9 cellular contexts compared by ENCODE assay signal in the genomic region with DNA sequence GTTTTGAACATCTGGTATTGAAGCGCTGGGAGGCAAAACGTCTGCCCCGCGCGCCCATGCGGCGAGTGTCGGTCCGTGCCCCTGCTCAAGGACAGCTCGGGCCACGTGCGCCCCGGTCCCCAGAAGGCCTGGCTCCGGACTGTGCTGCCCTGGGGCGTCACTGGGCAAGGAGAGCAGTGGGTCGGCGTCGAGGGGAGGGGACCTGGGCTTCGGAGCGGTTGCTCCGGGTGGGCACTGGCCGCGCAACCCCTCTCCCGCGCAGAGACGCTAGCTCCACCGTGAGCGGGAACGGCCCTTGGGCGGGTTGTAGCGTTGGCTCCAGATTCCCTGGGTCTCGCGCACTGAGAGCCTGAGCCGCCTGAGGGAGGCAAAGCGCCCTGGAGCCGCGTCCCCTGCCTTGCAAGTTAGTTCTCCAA.
DNase-seq lines count a peak whose midpoint lies in the region; ATAC-seq and TF ChIP-seq lines count a peak whose summit lies in the region.
"Had no signal": no experiment of that assay in that cellular context is flagged by ENCODE, and none has a peak within 500 bp of the region (broad histone marks: within the 10 kb centered on the region; RNA-seq: fewer than 3 reads in every experiment).

No MANE protein-coding gene starts in this region.

- CTCF ChIA-PET in activated B cell treated with CpG ODN at 0.5 μM for 24 hours (lab: Charles Lee) = no interaction called here

- peak overlapping the region; percentile 79 for H3K4me3 ChIP-seq in GM23248
- peak overlapping the region in 6 of 7 experiments; percentile 46 to 65 (median 54) for H3K4me3 ChIP-seq in skin epidermis

- peak overlapping the region; percentile 83 for H3K4me3 Mint-ChIP-seq in activated B cell treated with CpG ODN at 0.5 μM for 24 hours

- H3K27ac ChIP-seq in GM23248 (peak overlapping the region; percentile 74), foreskin keratinocyte (no peak overlapping the region), skin epidermis (peak overlapping the region in 7 of 21 experiments; percentile 45 to 91 (median 77))

- H3K36me3 ChIP-seq in GM23248 (ENCODE audit: low read depth) = no peaks in the 10 kb centered on the region

- no peaks in the 10 kb centered on the region for H3K9me3 Mint-ChIP-seq in activated B cell treated with CpG ODN at 0.5 μM for 24 hours

- intact Hi-C loops in activated B cell treated with CpG ODN at 0.5 μM for 24 hours (cut with micrococcal nuclease) = no loop called here

- H3K9me3 ChIP-seq in GM23248 (ENCODE audit: low read depth) = no peaks in the 10 kb centered on the region

- H3K36me3 Mint-ChIP-seq in activated B cell treated with CpG ODN at 0.5 μM for 24 hours (ENCODE audit: low read depth) = no peaks in the 10 kb centered on the region

- TF ChIP-seq CTCF in activated B cell treated with CpG ODN at 0.5 μM for 24 hours (IDR thresholded peaks at IDR 0.05) (no peak), foreskin keratinocyte (conservative IDR thresholded peaks at IDR 0.05) (no peak), GM20000 (IDR thresholded peaks at IDR 0.05; ENCODE audit: extremely low read depth, missing control alignments) (no peak)

- peaks cover 9% of the 10 kb centered on the region for H3K4me1 Mint-ChIP-seq in activated B cell treated with CpG ODN at 0.5 μM for 24 hours

- in situ Hi-C loops in GM23248 (cut with MboI) = no loop called here

- H3F3A ChIP-seq in GM23248 (ENCODE audit: insufficient read depth) = no peaks in the 10 kb centered on the region

- no peaks in the 10 kb centered on the region for H4K20me1 ChIP-seq in GM23248 (ENCODE audit: insufficient read depth)

- H3K4me1 ChIP-seq in GM23248 (ENCODE audit: insufficient read depth) = no peaks in the 10 kb centered on the region
- no peaks in the 10 kb centered on the region for H3K4me1 ChIP-seq in foreskin keratinocyte

- H3K79me2 ChIP-seq in GM23248 (ENCODE audit: insufficient read depth) = peaks cover 30% of the 10 kb centered on the region

- peak overlapping the region; percentile 82 for H3K9ac ChIP-seq in GM23248

- peaks cover 3% of the 10 kb centered on the region for H3K27me3 Mint-ChIP-seq in activated B cell treated with CpG ODN at 0.5 μM for 24 hours

- H3K9me2 ChIP-seq in GM23248 (ENCODE audit: insufficient read depth) = no peaks in the 10 kb centered on the region

- no peak for ATAC-seq in activated B cell treated with CpG ODN at 0.5 μM for 24 hours (ENCODE audit: low read depth)
- ATAC-seq in foreskin keratinocyte = peak; percentile 24

- no peak overlapping the region for H3K27ac Mint-ChIP-seq in activated B cell treated with CpG ODN at 0.5 μM for 24 hours

- peak overlapping the region; percentile 81 for H2AFZ ChIP-seq in GM23248

- H3K27me3 ChIP-seq in GM23248 (replicated peaks; ENCODE audit: insufficient read depth) (no peaks in the 10 kb centered on the region), foreskin keratinocyte (no peaks in the 10 kb centered on the region)

- 1 to 5% methylated on average over 4 to 14 of the region's 37 CpGs for WGBS in GM23248 (ENCODE audit: low coverage in 1 of 2, low lambda C conversion rate in 2 of 2, missing lambda C conversion rate in 2 of 2), 2 experiments

- POLR2A ChIA-PET in activated B cell treated with CpG ODN at 0.5 μM for 24 hours (lab: Charles Lee) = no interaction called here

- DNase-seq in GM23248 = peak; percentile 65
- DNase-seq in activated B cell treated with CpG ODN at 0.5 μM for 24 hours = no peak
- peak in 1 of 2 donors; percentile 25 for DNase-seq in foreskin keratinocyte
- no peak for DNase-seq in amniotic stem cell (lab: John Stamatoyannopoulos, UW)
- DNase-seq in GM20000 (ENCODE audit: low spot score) = no peak
- DNase-seq in NCI-H146 (lab: John Stamatoyannopoulos, UW) = no peak
- no peak for DNase-seq in NCI-H1105 treated with DMSO at 0.1 percent for 48 hours (lab: John Stamatoyannopoulos, UW)
- DNase-seq: H7 had no signal

- H3K4me2 ChIP-seq in GM23248 (ENCODE audit: unreplicated experiment) = peak overlapping the region; percentile 82
